In genomic region chrX:139930923-139931645, GRCh38 we compare ENCODE assay signal across 8 cellular contexts. TPM values are rescaled to one million over a fixed set of nuclear protein-coding genes. Genes with fewer than 3 reads are reported as not detected.
DNase-seq lines count a peak whose midpoint lies in the region; ATAC-seq and TF ChIP-seq lines count a peak whose summit lies in the region.

No MANE protein-coding gene starts in this region.

- DNase-seq in GDM1 (lab: John Stamatoyannopoulos, UW) (peak; percentile 7), M059J (ENCODE audit: low read depth) (peak; percentile 29), fibroblast of pulmonary artery (ENCODE audit: low read depth) (peak; percentile 8), NCI-H1930 (lab: John Stamatoyannopoulos, UW) (no peak)
- DNase-seq in activated T-cell treated with anti-CD3 and anti-CD28 coated beads, Interleukin-2, amount 50 U/mL, for 1 hour = peak; percentile 28

- TF ChIP-seq CTCF in fibroblast of pulmonary artery (IDR thresholded peaks at IDR 0.05; ENCODE audit: low read length, missing control alignments) = no peak

- H3K4me3 ChIP-seq in fibroblast of pulmonary artery (replicated peaks; ENCODE audit: low read depth, low read length) (peak overlapping the region; percentile 74), neuron (ENCODE audit: low read length) (peak overlapping the region; percentile 67)

- peaks cover 11% of the 10 kb centered on the region for H3K4me1 ChIP-seq in neuron (ENCODE audit: insufficient read depth, low read length)

- peak overlapping the region; percentile 67 for H2AFZ ChIP-seq in neuron (ENCODE audit: low read depth, low read length)

- no peaks in the 10 kb centered on the region for H3K9me3 ChIP-seq in neuron (ENCODE audit: low read length)

- no peak for ATAC-seq in HG03280 (IDR thresholded peaks at IDR 0.05; ENCODE audit: unreplicated experiment)
- no peak for ATAC-seq in HG02610 (IDR thresholded peaks at IDR 0.05; ENCODE audit: unreplicated experiment)

- no peaks in the 10 kb centered on the region for H3K27me3 ChIP-seq in neuron (ENCODE audit: insufficient read depth, low read length)

- no peaks in the 10 kb centered on the region for H3K36me3 ChIP-seq in neuron (ENCODE audit: insufficient read depth, low read length)

RNA-seq across cellular contexts. Expression of gene ATP11C, which starts 1.8 kb away (rescaled TPM):
- total RNA-seq in M059J (2014; rRNA removed; shearing (Covaris generic)) = 41.0 and 46.3 TPM in 2 replicates

RNA-seq across cellular contexts. Expression of gene CXorf66, which starts 34.2 kb away (rescaled TPM):
- total RNA-seq in M059J (2014; rRNA removed; shearing (Covaris generic)) = not detected in 2 replicates

Comparison
In these comparisons a context has a peak if more than half of its experiments do, and no peak if none do; other contexts are left out.
1. DNase-seq: peak in GDM1 (single experiment), M059J (single experiment), activated T-cell treated with anti-CD3 and anti-CD28 coated beads, Interleukin-2, amount 50 U/mL, for 1 hour (single experiment) and fibroblast of pulmonary artery (single experiment); none in NCI-H1930 (0 of 2).